8 cellular contexts compared by ENCODE assay signal in genomic region chr14:104977681-104978647, GRCh38. TPM values are rescaled to one million over a fixed set of nuclear protein-coding genes. Genes with fewer than 3 reads are reported as not detected.
DNase-seq lines count a peak whose midpoint lies in the region; ATAC-seq and TF ChIP-seq lines count a peak whose summit lies in the region.

Gene AHNAK2, minus strand, starts transcription at chr14:104978374. Its CDS starts 137 bp downstream, at chr14:104978237.

- DNase-seq in CD1c-positive myeloid dendritic cell (ENCODE audit: extremely low spot score) = peak; percentile 72
- peak; percentile 80 for DNase-seq in HuH-7.5 (ENCODE audit: low spot score)
- peak; percentile 63 for DNase-seq in SK-N-DZ (ENCODE audit: low spot score)
- peak in 1 of 2 donors; percentile 84 for DNase-seq in ascending aorta (ENCODE audit: low spot score in 2 of 2)
- DNase-seq in left cardiac atrium = peak; percentile 89
- peak in 9 of 10 donors; percentile 42 to 94 (median 63) for DNase-seq in posterior cingulate gyrus

- no peaks in the 10 kb centered on the region for H3K36me3 ChIP-seq in ascending aorta

- no peaks in the 10 kb centered on the region for H3K9me3 ChIP-seq in ascending aorta

- peak; percentile 77 to 82 for ATAC-seq in left cardiac atrium
- no peak for ATAC-seq in HG03439 (IDR thresholded peaks at IDR 0.05; ENCODE audit: unreplicated experiment)
- ATAC-seq in GM18519 (IDR thresholded peaks at IDR 0.05; ENCODE audit: low FRiP score, unreplicated experiment) = no peak

- peaks cover 25 to 52% of the 10 kb centered on the region in 2 donors for H3K4me1 ChIP-seq in ascending aorta

- H3K27ac ChIP-seq in ascending aorta = peak within 1 kb of the TSS in 1 of 2 donors; percentile 43

- peak within 1 kb of the TSS; percentile 73 to 83 for H3K4me3 ChIP-seq in ascending aorta

- intact Hi-C loops in ascending aorta (cut with DNase I) (loop anchor here (5.0 to 10.0 kb wide), 3 partner anchors 111 to 293 kb away; partner anchors contain the start of genes BTBD6, CEP170B and INF2), left cardiac atrium (cut with DNase I) (loop anchor here (2.0 to 10.0 kb wide), 4 partner anchors 67 to 307 kb away; no protein-coding TSS in a partner anchor), posterior cingulate gyrus (cut with DNase I) (no loop called here)

- H3K27me3 ChIP-seq in ascending aorta = no peaks in the 10 kb centered on the region

- TF ChIP-seq CTCF in ascending aorta (IDR thresholded peaks at IDR 0.05) = no peak

RNA-seq across cellular contexts. Expression of gene AHNAK2, which starts in this region (rescaled TPM):
- polyA plus RNA-seq in SK-N-DZ (2014; cell fraction: cytosol; rRNA removed) = 0.02 TPM in 1 of 2 replicates, not detected in the other
- 0.35 TPM in 1 of 2 replicates, not detected in the other for polyA plus RNA-seq in SK-N-DZ (2014; cell fraction: nucleus; rRNA removed)
- total RNA-seq in ascending aorta = 35.5 TPM
- 1 to 10 TPM; 7.1 to 9.7 TPM for total RNA-seq in left cardiac atrium

Comparison
In these comparisons a context has a peak if more than half of its experiments do, and no peak if none do; other contexts are left out.
1. ATAC-seq: peak in left cardiac atrium (2 of 2); none in HG03439 (single experiment) and GM18519 (single experiment).